ENCODE assay signal across 1 cellular context in the genomic region with DNA sequence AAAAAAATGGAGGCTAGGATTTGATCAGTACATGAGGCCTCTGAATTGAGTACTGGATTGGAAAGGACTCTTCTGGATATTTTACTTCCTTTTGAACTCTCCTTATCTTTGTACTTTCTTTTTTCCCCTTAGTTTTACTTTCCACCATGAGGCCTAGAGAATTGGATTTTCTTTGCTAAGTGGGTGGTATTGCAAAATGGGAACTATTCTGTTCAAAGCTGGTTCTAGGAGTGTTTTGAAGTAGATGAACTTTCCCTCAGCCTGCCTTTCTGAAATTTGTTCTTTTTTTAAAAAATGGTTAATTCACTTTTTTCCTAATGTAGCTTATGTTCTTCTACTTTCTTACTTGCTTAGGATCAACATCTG.
TF ChIP-seq lines count a peak whose summit lies in the region.

No MANE protein-coding gene starts in this region.

TF ChIP-seq in A549, 52 proteins besides CTCF, POLR2A, EP300 and RAD21 (continued from another document):
- TF ChIP-seq E2F6 (IDR thresholded peaks at IDR 0.05; ENCODE audit: borderline replicate concordance, low read depth) (no peak), MAX (IDR thresholded peaks at IDR 0.05) (no peak), ZFP36 (IDR thresholded peaks at IDR 0.05; ENCODE audit: borderline replicate concordance, partially characterized antibody) (no peak), FOSB (CRISPR knock-in tag; IDR thresholded peaks at IDR 0.05) (no peak), NR3C1 (IDR thresholded peaks at IDR 0.05) (no peak), HEYL (CRISPR knock-in tag; IDR thresholded peaks at IDR 0.05) (no peak), SMC3 (IDR thresholded peaks at IDR 0.05) (no peak), EHMT2 (IDR thresholded peaks at IDR 0.05; ENCODE audit: low read depth) (no peak), SREBF2 (IDR thresholded peaks at IDR 0.05) (no peak)
- TF ChIP-seq, protein P1, sequence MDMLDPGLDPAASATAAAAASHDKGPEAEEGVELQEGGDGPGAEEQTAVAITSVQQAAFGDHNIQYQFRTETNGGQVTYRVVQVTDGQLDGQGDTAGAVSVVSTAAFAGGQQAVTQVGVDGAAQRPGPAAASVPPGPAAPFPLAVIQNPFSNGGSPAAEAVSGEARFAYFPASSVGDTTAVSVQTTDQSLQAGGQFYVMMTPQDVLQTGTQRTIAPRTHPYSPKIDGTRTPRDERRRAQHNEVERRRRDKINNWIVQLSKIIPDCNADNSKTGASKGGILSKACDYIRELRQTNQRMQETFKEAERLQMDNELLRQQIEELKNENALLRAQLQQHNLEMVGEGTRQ (IDR thresholded peaks at IDR 0.05) = no peak
